1 cellular context compared by ENCODE assay signal in genomic region chr11:68030318-68031135, GRCh38.
TF ChIP-seq lines count a peak whose summit lies in the region.

Gene NDUFS8 (plus strand): TSS chr11:68030681. CDS start chr11:68032152, 1,471 bp downstream.

TF ChIP-seq in GM12878, 131 proteins besides CTCF, POLR2A, EP300 and RAD21 (continued from another document and continues in another):
- TF ChIP-seq CUX1 (IDR thresholded peaks at IDR 0.05; ENCODE audit: insufficient replicate concordance, low read depth, low read length), result no peak
- no peak for TF ChIP-seq RBBP5 (conservative IDR thresholded peaks at IDR 0.05)
- no peak for TF ChIP-seq STAT1 (conservative IDR thresholded peaks at IDR 0.05)
- TF ChIP-seq WRNIP1 (IDR thresholded peaks at IDR 0.05; ENCODE audit: borderline replicate concordance, low read depth, low read length), result no peak
- no peak for TF ChIP-seq BMI1 (IDR thresholded peaks at IDR 0.05; ENCODE audit: borderline replicate concordance)
- no peak for TF ChIP-seq ZBTB33 (IDR thresholded peaks at IDR 0.05)
- TF ChIP-seq BRCA1 (IDR thresholded peaks at IDR 0.05; ENCODE audit: low read depth, low read length), result no peak
- TF ChIP-seq PML (IDR thresholded peaks at IDR 0.05; ENCODE audit: low read length), result no peak
- no peak; the same call in 1 of the 2 replicates for TF ChIP-seq NFYA (IDR thresholded peaks at IDR 0.05; ENCODE audit: borderline replicate concordance, low read depth, low read length)
- TF ChIP-seq SPI1 (IDR thresholded peaks at IDR 0.05; ENCODE audit: borderline replicate concordance, insufficient read depth, low read depth, low read length), result peak; percentile 54; the same call in 1 of the 2 replicates
- TF ChIP-seq MEF2B (IDR thresholded peaks at IDR 0.05; ENCODE audit: partially characterized antibody, poor library complexity, severe bottlenecking), result no peak
- peak; percentile 75 for TF ChIP-seq NRF1 (conservative IDR thresholded peaks at IDR 0.05; ENCODE audit: low read depth, low read length)
- peak; percentile 70 for TF ChIP-seq CREM (IDR thresholded peaks at IDR 0.05; ENCODE audit: low read depth)
- TF ChIP-seq TCF12 (IDR thresholded peaks at IDR 0.05; ENCODE audit: low read depth, low read length), result no peak
- 0 out of 2 replicates have a peak, but pooled peaks have one; percentile 42 for TF ChIP-seq TAF1 (IDR thresholded peaks at IDR 0.05; ENCODE audit: borderline replicate concordance, low read depth, low read length)
- TF ChIP-seq ETV6 (conservative IDR thresholded peaks at IDR 0.05 in 1 of 2, IDR thresholded peaks at IDR 0.05 in 1 of 2; ENCODE audit: borderline replicate concordance in 1 of 2, low read depth in 1 of 2), result no peak
- peak; percentile 78; the same call in 1 of the 2 replicates for TF ChIP-seq IRF3 (IDR thresholded peaks at IDR 0.05)
- no peak for TF ChIP-seq STAT3 (IDR thresholded peaks at IDR 0.05; ENCODE audit: low read depth, low read length)
- TF ChIP-seq RELB (IDR thresholded peaks at IDR 0.05; ENCODE audit: low read depth), result peak; percentile 44; the same call in 1 of the 2 replicates
- TF ChIP-seq RCOR1 (conservative IDR thresholded peaks at IDR 0.05; ENCODE audit: low read depth, low read length), result no peak
- no peak; the same call in none of the 2 replicates for TF ChIP-seq RFX5 (IDR thresholded peaks at IDR 0.05; ENCODE audit: low read depth, low read length)
- no peak for TF ChIP-seq IRF4 (IDR thresholded peaks at IDR 0.05; ENCODE audit: low read depth, low read length)
- peak; percentile 94 for TF ChIP-seq SP1 (IDR thresholded peaks at IDR 0.05; ENCODE audit: low read depth, low read length)
- TF ChIP-seq USF1 (IDR thresholded peaks at IDR 0.05; ENCODE audit: borderline replicate concordance, extremely low read length, insufficient read depth, low read depth, low read length), result no peak
- no peak for TF ChIP-seq ZNF217 (IDR thresholded peaks at IDR 0.05)
- TF ChIP-seq SRF (IDR thresholded peaks at IDR 0.05; ENCODE audit: low read depth in 2 of 2, low read length in 2 of 2), result no peak
- no peak for TF ChIP-seq NR2C1 (IDR thresholded peaks at IDR 0.05)
- no peak for TF ChIP-seq SMAD1 (IDR thresholded peaks at IDR 0.05; ENCODE audit: low read depth, partially characterized antibody)
- no peak for TF ChIP-seq TARDBP (IDR thresholded peaks at IDR 0.05; ENCODE audit: borderline replicate concordance)
- TF ChIP-seq ZNF274 (IDR thresholded peaks at IDR 0.05; ENCODE audit: insufficient read depth, insufficient read length), result no peak
- no peak for TF ChIP-seq ZNF622 (IDR thresholded peaks at IDR 0.05)
- peak; percentile 90 for TF ChIP-seq GABPA (IDR thresholded peaks at IDR 0.05; ENCODE audit: low read depth)
- TF ChIP-seq JUND (IDR thresholded peaks at IDR 0.05; ENCODE audit: low read depth, low read length), result no peak
- peak; percentile 78 for TF ChIP-seq CREB1 (IDR thresholded peaks at IDR 0.05; ENCODE audit: low read depth)
- no peak for TF ChIP-seq ZSCAN29 (IDR thresholded peaks at IDR 0.05)
- no peak for TF ChIP-seq ESRRA (IDR thresholded peaks at IDR 0.05; ENCODE audit: low read length)
- TF ChIP-seq JUNB (IDR thresholded peaks at IDR 0.05), result no peak
- TF ChIP-seq SKIL (IDR thresholded peaks at IDR 0.05; ENCODE audit: low read depth, poor library complexity, severe bottlenecking), result no peak
- no peak for TF ChIP-seq MEF2A (IDR thresholded peaks at IDR 0.05; ENCODE audit: insufficient read depth, low read depth, low read length)
- TF ChIP-seq E2F8 (IDR thresholded peaks at IDR 0.05; ENCODE audit: low read depth, partially characterized antibody), result no peak
- TF ChIP-seq NR2F1 (conservative IDR thresholded peaks at IDR 0.05), result peak; percentile 79
- TF ChIP-seq FOXK2 (IDR thresholded peaks at IDR 0.05), result no peak; the same call in 1 of the 2 replicates
- 0 out of 2 replicates have a peak, but pooled peaks have one; percentile 32 for TF ChIP-seq ATF7 (IDR thresholded peaks at IDR 0.05; ENCODE audit: low read depth)
- TF ChIP-seq PAX8 (IDR thresholded peaks at IDR 0.05), result no peak
- TF ChIP-seq E2F4 (IDR thresholded peaks at IDR 0.05; ENCODE audit: low read depth, low read length), result no peak
- no peak for TF ChIP-seq PAX5 (IDR thresholded peaks at IDR 0.05; ENCODE audit: borderline replicate concordance, low read depth, low read length)
- TF ChIP-seq LARP7 (IDR thresholded peaks at IDR 0.05), result peak; percentile 67
